12 cellular contexts compared by ENCODE assay signal in genomic region chr6:33785766-33786165, GRCh38. TPM values are rescaled to one million over a fixed set of nuclear protein-coding genes. Genes with fewer than 3 reads are reported as not detected.
DNase-seq lines count a peak whose midpoint lies in the region; ATAC-seq and TF ChIP-seq lines count a peak whose summit lies in the region.
"Had no signal": no experiment of that assay in that cellular context is flagged by ENCODE, and none has a peak within 500 bp of the region (broad histone marks: within the 10 kb centered on the region; RNA-seq: fewer than 3 reads in every experiment).

No MANE protein-coding gene starts in this region.

- ATAC-seq in gastroesophageal sphincter (no peak), HG02981 (IDR thresholded peaks at IDR 0.05; ENCODE audit: unreplicated experiment) (no peak), upper lobe of right lung (no peak)

- TF ChIP-seq EP300 in gastroesophageal sphincter (IDR thresholded peaks at IDR 0.05), result no peak

- no peaks in the 10 kb centered on the region for H3K9me3 ChIP-seq in left ventricle myocardium inferior (replicated peaks)
- H3K9me3 ChIP-seq in gastroesophageal sphincter, result no peaks in the 10 kb centered on the region
- no peaks in the 10 kb centered on the region for H3K9me3 ChIP-seq in upper lobe of right lung

- H3K27me3 ChIP-seq in left ventricle myocardium inferior (ENCODE audit: low read depth) (no peaks in the 10 kb centered on the region), gastroesophageal sphincter (no peaks in the 10 kb centered on the region), upper lobe of right lung (no peaks in the 10 kb centered on the region)

- no peak for DNase-seq in left ventricle myocardium inferior
- no peak for DNase-seq in cardiac septum (ENCODE audit: low spot score)
- peak; percentile 83 for DNase-seq in T1000 (lab: John Stamatoyannopoulos, UW)
- no peak for DNase-seq in mesenteric fat pad (ENCODE audit: low spot score)
- no peak for DNase-seq in upper lobe of right lung
- DNase-seq: activated naive CD4-positive, alpha-beta T cell treated with anti-CD3 and anti-CD28 coated beads for 36 hours; NCI-H345 had no signal

- no peak for TF ChIP-seq POLR2A in gastroesophageal sphincter (IDR thresholded peaks at IDR 0.05)

- TF ChIP-seq CTCF in left ventricle myocardium inferior (IDR thresholded peaks at IDR 0.05; ENCODE audit: borderline replicate concordance), result no peak
- no peak for TF ChIP-seq CTCF in gastroesophageal sphincter (IDR thresholded peaks at IDR 0.05)
- no peak for TF ChIP-seq CTCF in upper lobe of right lung (IDR thresholded peaks at IDR 0.05)

- H3K4me1 ChIP-seq in left ventricle myocardium inferior, result peaks cover 80% of the 10 kb centered on the region
- peaks cover 0 to 69% (median 39%) of the 10 kb centered on the region in 3 donors for H3K4me1 ChIP-seq in gastroesophageal sphincter
- H3K4me1 ChIP-seq in upper lobe of right lung, result peaks cover 24% of the 10 kb centered on the region

- peak overlapping the region; percentile 98 for H3K27ac ChIP-seq in left ventricle myocardium inferior (replicated peaks)
- H3K27ac ChIP-seq in gastroesophageal sphincter, result peak overlapping the region in 3 of 4 donors; percentile 55 to 100 (median 99)
- peak overlapping the region; percentile 55 for H3K27ac ChIP-seq in temporal lobe (ENCODE audit: low read depth, low read length)
- no peak overlapping the region for H3K27ac ChIP-seq in upper lobe of right lung

- intact Hi-C loops in left ventricle myocardium inferior (cut with micrococcal nuclease), result no loop called here
- intact Hi-C loops in cardiac septum (cut with DNase I), result loop anchor here (5.0 kb wide), 1 partner anchor 642 kb away; the partner anchor contains the start of gene RPS10
- intact Hi-C loops in upper lobe of right lung (cut with DNase I), result no loop called here

- WGBS in gastroesophageal sphincter (ENCODE audit: low coverage in 1 of 2), 2 donors, result 38 to 42% methylated on average over 2 to 3 of the region's 3 CpGs

- peaks cover 39% of the 10 kb centered on the region for H3K36me3 ChIP-seq in left ventricle myocardium inferior
- peaks cover 0 to 54% of the 10 kb centered on the region in 2 donors for H3K36me3 ChIP-seq in gastroesophageal sphincter
- H3K36me3 ChIP-seq in upper lobe of right lung, result peaks cover 44% of the 10 kb centered on the region

- H3K4me3 ChIP-seq in left ventricle myocardium inferior, result peak overlapping the region; percentile 94
- H3K4me3 ChIP-seq in gastroesophageal sphincter, result no peak overlapping the region
- no peak overlapping the region for H3K4me3 ChIP-seq in upper lobe of right lung

RNA-seq across cellular contexts. Expression of gene LEMD2, which starts 3.2 kb away (rescaled TPM):
- 22.2 TPM for total RNA-seq in left ventricle myocardium inferior
- 29.6 TPM for total RNA-seq in cardiac septum
- total RNA-seq in gastroesophageal sphincter, result 10 to 100 TPM; 47.3 to 50.9 (median 49.9) TPM
- 23.6 TPM for total RNA-seq in temporal lobe
- 37.7 TPM for total RNA-seq in mesenteric fat pad
- total RNA-seq in upper lobe of right lung, result 61.5 TPM

RNA-seq across cellular contexts. Expression of gene MLN, which starts 18.0 kb away (rescaled TPM):
- total RNA-seq in left ventricle myocardium inferior, result not detected
- total RNA-seq in cardiac septum, result not detected
- not detected for total RNA-seq in gastroesophageal sphincter
- not detected for total RNA-seq in temporal lobe
- not detected for total RNA-seq in mesenteric fat pad
- total RNA-seq in upper lobe of right lung, result not detected
- total RNA-seq: activated naive CD4-positive, alpha-beta T cell treated with anti-CD3 and anti-CD28 coated beads for 36 hours; glomerular endothelial cell; T-helper 2 cell treated with Interferon-gamma antibody and Interleukin-4, amounts not matched to agents 100 ng/mL and 5 ng/mL, for 36 hours had no signal

RNA-seq across cellular contexts. Expression of gene IP6K3, which starts 39.1 kb away (rescaled TPM):
- total RNA-seq in left ventricle myocardium inferior (42.0 TPM), cardiac septum (16.6 TPM), gastroesophageal sphincter (1 to 10 TPM in 3 of 4 donors, under 1 TPM in 1; 0.32 to 5.5 (median 2.8) TPM), temporal lobe (not detected), mesenteric fat pad (0.13 TPM), upper lobe of right lung (4.6 TPM)
- total RNA-seq: activated naive CD4-positive, alpha-beta T cell treated with anti-CD3 and anti-CD28 coated beads for 36 hours; glomerular endothelial cell; T-helper 2 cell treated with Interferon-gamma antibody and Interleukin-4, amounts not matched to agents 100 ng/mL and 5 ng/mL, for 36 hours had no signal
